ENCODE assay signal across 26 cellular contexts in the genomic region with DNA sequence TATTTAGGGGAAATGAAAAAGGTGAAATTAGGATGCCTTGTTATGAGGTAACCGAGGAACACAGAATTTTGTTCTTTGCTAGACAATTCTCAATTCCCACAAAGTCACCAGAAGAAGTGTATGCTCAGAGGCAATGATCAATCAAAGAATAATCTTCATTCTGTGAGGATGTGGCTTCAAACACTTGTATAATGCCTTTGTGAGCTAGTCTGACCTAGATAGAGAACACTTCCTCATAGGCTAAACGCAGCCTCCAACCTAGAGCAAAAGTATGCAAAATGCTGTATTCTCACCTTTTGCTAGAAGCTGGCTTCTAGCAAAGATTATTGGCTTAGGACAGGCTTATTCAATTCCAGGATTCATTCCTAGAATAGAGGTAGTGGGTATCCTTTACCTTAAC.
DNase-seq lines count a peak whose midpoint lies in the region; ATAC-seq, FAIRE-seq and TF ChIP-seq lines count a peak whose summit lies in the region.
"Had no signal": no experiment of that assay in that cellular context is flagged by ENCODE, and none has a peak within 500 bp of the region (broad histone marks: within the 10 kb centered on the region; RNA-seq: fewer than 3 reads in every experiment).

No MANE protein-coding gene starts in this region.

- no peaks in the 10 kb centered on the region for H3K27me3 Mint-ChIP-seq in CD4-positive, alpha-beta memory T cell
- no peaks in the 10 kb centered on the region for H3K27me3 Mint-ChIP-seq in T-helper 17 cell
- H3K27me3 Mint-ChIP-seq: IgD-negative memory B cell; stimulated activated naive CD8-positive, alpha-beta T cell treated with anti-CD3 and anti-CD28 coated beads, Interleukin-15, amount 100 ng/mL, for 72 hours had no signal

- no peaks in the 10 kb centered on the region for H3K9me3 Mint-ChIP-seq in CD4-positive, alpha-beta memory T cell
- H3K9me3 Mint-ChIP-seq: activated naive CD4-positive, alpha-beta T cell treated with anti-CD3 and anti-CD28 coated beads, Interleukin-2, amount 50 U/mL, for 72 hours; IgD-negative memory B cell; nephron; stimulated activated naive CD8-positive, alpha-beta T cell treated with anti-CD3 and anti-CD28 coated beads, Interleukin-15, amount 100 ng/mL, for 72 hours had no signal

- no peaks in the 10 kb centered on the region for H3K9me3 ChIP-seq in CD4-positive, alpha-beta memory T cell (ENCODE audit: control insufficient read depth in 1 of 2, low read length in 2 of 2)
- H3K9me3 ChIP-seq in DND-41 (ENCODE audit: insufficient read depth, low read length, severe bottlenecking), result no peaks in the 10 kb centered on the region
- no peaks in the 10 kb centered on the region for H3K9me3 ChIP-seq in T-helper 17 cell (ENCODE audit: control insufficient read depth, low read length, poor library complexity, severe bottlenecking)
- H3K9me3 ChIP-seq in keratinocyte (ENCODE audit: control insufficient read depth, low read depth, low read length), result no peaks in the 10 kb centered on the region
- H3K9me3 ChIP-seq: gastroesophageal sphincter, left lung, thyroid gland, vagina had no signal

- no peaks in the 10 kb centered on the region for H4K20me1 ChIP-seq in DND-41 (ENCODE audit: insufficient read depth, low read length)
- no peaks in the 10 kb centered on the region for H4K20me1 ChIP-seq in keratinocyte (ENCODE audit: control insufficient read depth, extremely low read depth, insufficient read depth, low read length)

- peaks cover 55% of the 10 kb centered on the region for H3K4me1 ChIP-seq in CD4-positive, alpha-beta memory T cell (ENCODE audit: insufficient read depth, low read length)
- H3K4me1 ChIP-seq in DND-41 (ENCODE audit: insufficient read depth, low read length) (peaks cover 80% of the 10 kb centered on the region), keratinocyte (ENCODE audit: control insufficient read depth, extremely low read depth, insufficient read depth, low read length) (no peaks in the 10 kb centered on the region)
- H3K4me1 ChIP-seq: gastroesophageal sphincter, left lung, thyroid gland, vagina had no signal

- H3K4me3 ChIP-seq in CD4-positive, alpha-beta memory T cell (ENCODE audit: low read length in 2 of 2), result no peak overlapping the region
- H3K4me3 ChIP-seq in DND-41 (ENCODE audit: low read depth in 1 of 2, low read length in 2 of 2), result no peak overlapping the region
- no peak overlapping the region for H3K4me3 ChIP-seq in keratinocyte (ENCODE audit: control insufficient read depth in 2 of 3, extremely low read depth in 1 of 3, insufficient read depth in 2 of 3, low read depth in 1 of 3, low read length in 3 of 3)
- H3K4me3 ChIP-seq: gastroesophageal sphincter, left lung, SK-N-MC, thyroid gland, vagina had no signal

- dilution Hi-C loops in keratinocyte (cut with MboI; ENCODE audit: extremely low pct_ligation_motif_present, low sequenced_read_pairs), result no loop called here

- H2AFZ ChIP-seq in DND-41 (ENCODE audit: low read depth, low read length), result peak overlapping the region; percentile 37; the same call in 1 of the 2 replicates
- no peak overlapping the region for H2AFZ ChIP-seq in keratinocyte (ENCODE audit: control insufficient read depth, low read length)

- H3K79me2 ChIP-seq in DND-41 (ENCODE audit: insufficient read depth, low read length) (peaks cover 21% of the 10 kb centered on the region), keratinocyte (ENCODE audit: control insufficient read depth, insufficient read depth, low read length) (no peaks in the 10 kb centered on the region)

- H3K4me3 Mint-ChIP-seq in CD4-positive, alpha-beta memory T cell, result peak overlapping the region in 6 of 8 donors; percentile 3 to 65 (median 54)
- peak overlapping the region; percentile 71 for H3K4me3 Mint-ChIP-seq in T-helper 17 cell
- H3K4me3 Mint-ChIP-seq: nephron; stimulated activated naive CD8-positive, alpha-beta T cell treated with anti-CD3 and anti-CD28 coated beads, Interleukin-15, amount 100 ng/mL, for 72 hours; WTC11 had no signal

- ATAC-seq in DND-41 (ENCODE audit: insufficient read depth, low read depth) (peak; percentile 47), T-helper 17 cell (peak; percentile 65), Right ventricle myocardium inferior (no peak)
- ATAC-seq: activated naive CD4-positive, alpha-beta T cell treated with anti-CD3 and anti-CD28 coated beads, Interleukin-2, amount 50 U/mL, for 72 hours; gastroesophageal sphincter; left lung; stimulated activated naive CD8-positive, alpha-beta T cell treated with anti-CD3 and anti-CD28 coated beads, Interleukin-15, amount 100 ng/mL, for 72 hours; WTC11 had no signal

- DNase-seq in CD4-positive, alpha-beta memory T cell, result peak in 4 of 5 donors; percentile 33 to 56 (median 44)
- DNase-seq in DND-41, result peak; percentile 40
- no peak for DNase-seq in T-helper 17 cell
- no peak for DNase-seq in keratinocyte (ENCODE audit: low read depth, low spot score)
- no peak for DNase-seq in HuH-7.5 (ENCODE audit: low spot score)
- DNase-seq in caudate nucleus (lab: John Stamatoyannopoulos, UW), result no peak
- no peak for DNase-seq in NCI-H1105 treated with DMSO at 0.1 percent for 48 hours (lab: John Stamatoyannopoulos, UW)
- no peak for DNase-seq in Right ventricle myocardium inferior (ENCODE audit: missing footprints)
- DNase-seq: activated CD4-positive, alpha-beta T cell treated with anti-CD3 and anti-CD28 coated beads, Interleukin-2, amount 50 U/mL, for 1 hour; C1 segment of cervical spinal cord; hippocampal formation; left lung; NCI-H2029; NCI-H2227 treated with DMSO at 0.1 percent for 48 hours; NCI-H526 treated with DMSO at 0.1 percent for 48 hours; RPMI8226; stimulated activated naive CD8-positive, alpha-beta T cell treated with anti-CD3 and anti-CD28 coated beads, Interleukin-15, amount 100 ng/mL, for 72 hours; thyroid gland had no signal

- H3K27ac ChIP-seq in CD4-positive, alpha-beta memory T cell (ENCODE audit: low read depth, low read length), result peak overlapping the region; percentile 5
- H3K27ac ChIP-seq in DND-41 (ENCODE audit: low read length) (peak overlapping the region; percentile 62), keratinocyte (ENCODE audit: control insufficient read depth, insufficient read depth, low read length) (no peak overlapping the region), caudate nucleus (ENCODE audit: low read depth, low read length) (no peak overlapping the region)
- H3K27ac ChIP-seq: gastroesophageal sphincter, left lung, thyroid gland, vagina had no signal

- H3K4me2 ChIP-seq in DND-41 (ENCODE audit: insufficient read depth, low read length) (peak overlapping the region; percentile 19), keratinocyte (ENCODE audit: control insufficient read depth, extremely low read depth, insufficient read depth, low read depth, low read length) (no peak overlapping the region)

- H3K9ac ChIP-seq in DND-41 (ENCODE audit: low read depth, low read length) (peak overlapping the region; percentile 25), keratinocyte (ENCODE audit: control insufficient read depth, extremely low read depth, insufficient read depth, low read length) (no peak overlapping the region)

- no peak for TF ChIP-seq CTCF in DND-41 (IDR thresholded peaks at IDR 0.05; ENCODE audit: borderline replicate concordance, extremely low read depth, low read length, poor library complexity, severe bottlenecking)
- TF ChIP-seq CTCF in keratinocyte (optimal IDR thresholded peaks at IDR 0.05 in 1 of 3, IDR thresholded peaks at IDR 0.05 in 1 of 3, conservative IDR thresholded peaks at IDR 0.05 in 1 of 3; ENCODE audit: extremely low read depth in 1 of 3, insufficient read depth in 2 of 3, low read length in 3 of 3), result no peak

- H3K36me3 Mint-ChIP-seq in CD4-positive, alpha-beta memory T cell, result no peaks in the 10 kb centered on the region
- H3K36me3 Mint-ChIP-seq in T-helper 17 cell (ENCODE audit: low read depth), result no peaks in the 10 kb centered on the region
- H3K36me3 Mint-ChIP-seq: activated naive CD4-positive, alpha-beta T cell treated with anti-CD3 and anti-CD28 coated beads, Interleukin-2, amount 50 U/mL, for 72 hours; IgD-negative memory B cell; WTC11 had no signal

- intact Hi-C loops in CD4-positive, alpha-beta memory T cell (cut with micrococcal nuclease), result no loop called here
- intact Hi-C loops in Right ventricle myocardium inferior (cut with DNase I), result no loop called here

- no peaks in the 10 kb centered on the region for H3K36me3 ChIP-seq in CD4-positive, alpha-beta memory T cell (ENCODE audit: insufficient read depth, low read length)
- no peaks in the 10 kb centered on the region for H3K36me3 ChIP-seq in DND-41 (ENCODE audit: insufficient read depth, low read length)
- H3K36me3 ChIP-seq in keratinocyte (ENCODE audit: control insufficient read depth in 2 of 2, extremely low read depth in 1 of 2, insufficient read depth in 2 of 2, low read length in 2 of 2), result no peaks in the 10 kb centered on the region
- H3K36me3 ChIP-seq: gastroesophageal sphincter, left lung, thyroid gland, vagina had no signal

- H3K9me1 ChIP-seq in keratinocyte (ENCODE audit: control insufficient read depth, extremely low read depth, insufficient read depth, low read length), result no peaks in the 10 kb centered on the region

- peak; percentile 5 for FAIRE-seq in keratinocyte (lab: Jason Lieb, UNC)
- FAIRE-seq: astrocyte had no signal

- CTCF ChIA-PET in CD4-positive, alpha-beta memory T cell (lab: Charles Lee; ENCODE audit: partially characterized antibody), result interaction anchor here (1.4 to 1.6 kb wide), 2 partner anchors 56 to 75 kb away, joined by 3 to 4 read pairs; no protein-coding TSS in a partner anchor

- POLR2A ChIA-PET in CD4-positive, alpha-beta memory T cell (lab: Charles Lee; ENCODE audit: partially characterized antibody), result interaction anchor here (0.9 kb wide), 1 partner anchor 234 kb away, joined by 3 read pairs; no protein-coding TSS in a partner anchor

- peak overlapping the region; percentile 33 to 91 (median 62) for H3K27ac Mint-ChIP-seq in CD4-positive, alpha-beta memory T cell
- H3K27ac Mint-ChIP-seq in T-helper 17 cell, result peak overlapping the region; percentile 88
- H3K27ac Mint-ChIP-seq: activated naive CD4-positive, alpha-beta T cell treated with anti-CD3 and anti-CD28 coated beads, Interleukin-2, amount 50 U/mL, for 72 hours; IgD-negative memory B cell; nephron; stimulated activated naive CD8-positive, alpha-beta T cell treated with anti-CD3 and anti-CD28 coated beads, Interleukin-15, amount 100 ng/mL, for 72 hours; WTC11 had no signal

- H3K4me1 Mint-ChIP-seq in CD4-positive, alpha-beta memory T cell, result peaks cover 39 to 53% (median 47%) of the 10 kb centered on the region in 4 donors
- peaks cover 42% of the 10 kb centered on the region for H3K4me1 Mint-ChIP-seq in T-helper 17 cell
- H3K4me1 Mint-ChIP-seq: nephron, WTC11 had no signal

- H3K27me3 ChIP-seq in CD4-positive, alpha-beta memory T cell (ENCODE audit: insufficient read depth, low read length), result no peaks in the 10 kb centered on the region
- no peaks in the 10 kb centered on the region for H3K27me3 ChIP-seq in DND-41 (ENCODE audit: insufficient read depth, low read length, poor library complexity)
- no peaks in the 10 kb centered on the region for H3K27me3 ChIP-seq in keratinocyte (ENCODE audit: control insufficient read depth, extremely low read depth, insufficient read depth, low read length)
- H3K27me3 ChIP-seq: gastroesophageal sphincter, left lung, thyroid gland, vagina had no signal

Comparison
In these comparisons a context has a peak if more than half of its experiments do, and no peak if none do; other contexts are left out.
1. DNase-seq: peak in CD4-positive, alpha-beta memory T cell (4 of 5) and DND-41 (single experiment); none in T-helper 17 cell (0 of 3), keratinocyte (single experiment), HuH-7.5 (single experiment), caudate nucleus (0 of 61), NCI-H1105 treated with DMSO at 0.1 percent for 48 hours (single experiment) and Right ventricle myocardium inferior (single experiment).
2. H3K27ac ChIP-seq: peak in CD4-positive, alpha-beta memory T cell (single experiment) and DND-41 (single experiment); none in keratinocyte (single experiment) and caudate nucleus (single experiment).